ENCODE assay signal across 8 cellular contexts in the genomic region with DNA sequence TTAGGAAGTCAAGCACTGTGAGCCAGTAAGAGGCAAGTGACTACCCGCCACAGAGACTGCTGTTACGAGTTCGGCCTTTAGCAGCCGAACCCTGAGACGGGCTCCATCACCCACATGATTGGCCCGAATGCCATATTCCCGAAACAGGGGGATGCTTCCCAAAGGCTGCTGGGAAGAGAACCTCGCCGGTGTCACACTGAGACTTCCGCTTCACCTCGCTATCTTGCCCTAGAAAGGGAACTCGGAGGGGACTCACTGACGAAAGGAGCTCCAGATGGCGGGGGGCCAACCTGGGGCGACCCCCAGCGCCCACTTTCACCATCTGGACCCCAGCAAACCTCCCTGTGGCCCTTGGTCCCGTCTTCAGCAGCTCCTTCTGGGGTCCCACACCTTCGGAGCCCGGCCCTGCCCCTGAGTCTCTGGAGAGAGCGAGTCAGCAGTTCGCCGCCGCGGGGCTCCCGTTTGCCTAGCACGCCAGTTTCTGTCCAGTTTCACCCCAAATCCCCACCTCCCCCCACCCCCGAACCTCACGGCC. TPM values are rescaled to one million over a fixed set of nuclear protein-coding genes. Genes with fewer than 3 reads are reported as not detected.
DNase-seq lines count a peak whose midpoint lies in the region; ATAC-seq and TF ChIP-seq lines count a peak whose summit lies in the region.

No MANE protein-coding gene starts in this region.

- 0% methylated on average over 22 to 25 of the region's 28 CpGs for WGBS in lower leg skin, 2 donors

- peak; percentile 44 for ATAC-seq in HG03280 (IDR thresholded peaks at IDR 0.05; ENCODE audit: unreplicated experiment)
- ATAC-seq in T-cell (replicated peaks in 1 of 4) = peak; percentile 41 to 54 (median 52)

- no peaks in the 10 kb centered on the region for H3K9me3 Mint-ChIP-seq in T-cell

- intact Hi-C loops in lower leg skin (cut with DNase I; ENCODE audit: low total_unique reads) = no loop called here

- peaks cover 26% of the 10 kb centered on the region for H3K36me3 Mint-ChIP-seq in T-cell

- peak overlapping the region; percentile 89 to 93 (median 90) for H3K4me3 Mint-ChIP-seq in T-cell

- DNase-seq in AG20443 (ENCODE audit: low spot score) = peak; percentile 67
- DNase-seq in GM19238 (ENCODE audit: insufficient read length, low spot score) = peak; percentile 26
- peak in 20 of 34 experiments; percentile 6 to 48 (median 20) for DNase-seq in T-cell
- DNase-seq in coronary artery (ENCODE audit: low spot score) = peak; percentile 82
- peak in 1 of 2 donors; percentile 91 for DNase-seq in lower leg skin (ENCODE audit: low spot score in 2 of 2)
- peak; percentile 63 for DNase-seq in stimulated activated CD8-positive, alpha-beta memory T cell treated with anti-CD3 and anti-CD28 coated beads, Interleukin-4, amount 100 ng/mL, for 48 hours
- DNase-seq in NCI-H524 treated with DMSO at 0.1 percent for 48 hours (lab: John Stamatoyannopoulos, UW) = no peak

- H3K27ac ChIP-seq in coronary artery = peak overlapping the region; percentile 92 to 94

- no peak for TF ChIP-seq CTCF in coronary artery (IDR thresholded peaks at IDR 0.05)
- no peak for TF ChIP-seq CTCF in lower leg skin (IDR thresholded peaks at IDR 0.05)

- H3K4me1 Mint-ChIP-seq in T-cell = peaks cover 45 to 54% (median 52%) of the 10 kb centered on the region in 3 donors

- CTCF ChIA-PET in T-cell (lab: Charles Lee) = interaction anchor here in 1 of 2 donors (1.5 kb wide), 1 partner anchor 21 kb away, joined by 6 read pairs; no protein-coding TSS in a partner anchor

- H3K27ac Mint-ChIP-seq in T-cell = peak overlapping the region; percentile 90 to 91

- peaks cover 0 to 4% of the 10 kb centered on the region in 2 donors for H3K27me3 Mint-ChIP-seq in T-cell

- POLR2A ChIA-PET in T-cell (lab: Charles Lee) = no interaction called here

- no peak for TF ChIP-seq POLR2A in lower leg skin (IDR thresholded peaks at IDR 0.05)

- H3K4me3 ChIP-seq in coronary artery (peak overlapping the region; percentile 85), lower leg skin (ENCODE audit: low read depth, poor library complexity, severe bottlenecking) (peak overlapping the region; percentile 63)

RNA-seq across cellular contexts. Expression of gene HPS1, which starts 0.5 kb away (rescaled TPM):
- total RNA-seq in T-cell = 10 to 100 TPM; 74.7 to 99.3 (median 92.7) TPM
- total RNA-seq in lower leg skin = 10 to 100 TPM; 23.3 to 63.9 (median 54.8) TPM

RNA-seq across cellular contexts. Expression of gene PYROXD2, which starts 31.2 kb away (rescaled TPM):
- 10 to 100 TPM; 16.4 to 27.5 (median 20.0) TPM for total RNA-seq in T-cell
- total RNA-seq in lower leg skin = 1 to 10 TPM in 3 of 4 donors, under 1 TPM in 1; 0.97 to 6.7 (median 3.8) TPM
